ENCODE assay signal across 10 cellular contexts in genomic region chr13:114236224-114236623, GRCh38. TPM values are rescaled to one million over a fixed set of nuclear protein-coding genes. Genes with fewer than 3 reads are reported as not detected.
A peak's percentile ranks its signal among the peaks of the same experiment; 100 is the strongest.
DNase-seq lines count a peak whose midpoint lies in the region; ATAC-seq, FAIRE-seq and TF ChIP-seq lines count a peak whose summit lies in the region.
"Had no signal": no experiment of that assay in that cellular context is flagged by ENCODE, and none has a peak within 500 bp of the region (broad histone marks: within the 10 kb centered on the region; RNA-seq: fewer than 3 reads in every experiment).

No MANE protein-coding gene starts in this region.

- no peak for FAIRE-seq in GM12891 (lab: Jason Lieb, UNC)

- H3K9me3 ChIP-seq in iPS-18a (ENCODE audit: control insufficient read depth, low read depth, low read length) (peaks cover 3% of the 10 kb centered on the region), stomach smooth muscle (ENCODE audit: control insufficient read depth in 2 of 2, low read length in 2 of 2) (no peaks in the 10 kb centered on the region)

- H3K4me1 ChIP-seq in iPS-18a (ENCODE audit: control insufficient read depth, low read depth, low read length) (peaks cover 16% of the 10 kb centered on the region), stomach smooth muscle (ENCODE audit: control insufficient read depth, insufficient read depth, low read length) (peaks cover 4% of the 10 kb centered on the region)

- TF ChIP-seq POLR2A in GM12891 (IDR thresholded peaks at IDR 0.05; ENCODE audit: low read depth, low read length): no peak

- H3K36me3 ChIP-seq in iPS-18a (ENCODE audit: control insufficient read depth, low read depth, low read length) (peaks cover 33% of the 10 kb centered on the region), stomach smooth muscle (ENCODE audit: control insufficient read depth in 2 of 2, insufficient read depth in 2 of 2, low read length in 2 of 2) (peaks cover 21 to 24% of the 10 kb centered on the region in 2 donors)

- H3K4me3 Mint-ChIP-seq in activated CD4-positive, alpha-beta T cell treated with anti-CD3 and anti-CD28 coated beads, Interleukin-2, amount 10 ng/mL, durations not matched to agents 7 days and 5 days: peak overlapping the region; percentile 80
- H3K4me3 Mint-ChIP-seq in activated CD8-positive, alpha-beta T cell treated with anti-CD3 and anti-CD28 coated beads, Interleukin-2, amount 10 ng/mL, durations not matched to agents 7 days and 5 days: peak overlapping the region; percentile 86

- POLR2A ChIA-PET in activated CD4-positive, alpha-beta T cell treated with anti-CD3 and anti-CD28 coated beads, Interleukin-2, amount 10 ng/mL, durations not matched to agents 7 days and 5 days (lab: Charles Lee): no interaction called here
- POLR2A ChIA-PET in activated CD8-positive, alpha-beta T cell treated with anti-CD3 and anti-CD28 coated beads, Interleukin-2, amount 10 ng/mL, durations not matched to agents 7 days and 5 days (lab: Charles Lee): interaction anchor here (0.8 kb wide), 1 partner anchor 43 kb away, joined by 4 read pairs; no protein-coding TSS in a partner anchor

- ATAC-seq in activated CD8-positive, alpha-beta T cell treated with anti-CD3 and anti-CD28 coated beads, Interleukin-2, amount 10 ng/mL, durations not matched to agents 7 days and 5 days: no peak

- no peak overlapping the region for H3K27ac ChIP-seq in iPS-18a (ENCODE audit: low read length)
- H3K27ac ChIP-seq in stomach smooth muscle (ENCODE audit: low read length): no peak overlapping the region

- H3K4me1 Mint-ChIP-seq in activated CD4-positive, alpha-beta T cell treated with anti-CD3 and anti-CD28 coated beads, Interleukin-2, amount 10 ng/mL, durations not matched to agents 7 days and 5 days: peaks cover 36% of the 10 kb centered on the region
- peaks cover 24% of the 10 kb centered on the region for H3K4me1 Mint-ChIP-seq in activated CD8-positive, alpha-beta T cell treated with anti-CD3 and anti-CD28 coated beads, Interleukin-2, amount 10 ng/mL, durations not matched to agents 7 days and 5 days (ENCODE audit: low read depth)

- no peaks in the 10 kb centered on the region for H3K9me3 Mint-ChIP-seq in activated CD4-positive, alpha-beta T cell treated with anti-CD3 and anti-CD28 coated beads, Interleukin-2, amount 10 ng/mL, durations not matched to agents 7 days and 5 days
- no peaks in the 10 kb centered on the region for H3K9me3 Mint-ChIP-seq in activated CD8-positive, alpha-beta T cell treated with anti-CD3 and anti-CD28 coated beads, Interleukin-2, amount 10 ng/mL, durations not matched to agents 7 days and 5 days (ENCODE audit: insufficient read depth)

- peaks cover 10% of the 10 kb centered on the region for H3K27me3 ChIP-seq in iPS-18a (ENCODE audit: control insufficient read depth, insufficient read depth, low read length)
- H3K27me3 ChIP-seq in stomach smooth muscle (ENCODE audit: control insufficient read depth in 1 of 2, insufficient read depth in 2 of 2, low read length in 2 of 2): no peaks in the 10 kb centered on the region

- H3K27ac Mint-ChIP-seq in activated CD4-positive, alpha-beta T cell treated with anti-CD3 and anti-CD28 coated beads, Interleukin-2, amount 10 ng/mL, durations not matched to agents 7 days and 5 days: peak overlapping the region; percentile 92
- no peak overlapping the region for H3K27ac Mint-ChIP-seq in activated CD8-positive, alpha-beta T cell treated with anti-CD3 and anti-CD28 coated beads, Interleukin-2, amount 10 ng/mL, durations not matched to agents 7 days and 5 days

- H3K4me3 ChIP-seq in iPS-18a (ENCODE audit: low read length) (peak overlapping the region; percentile 94), stomach smooth muscle (ENCODE audit: low read length in 2 of 2) (peak overlapping the region; percentile 68 to 85)

- peaks cover 26% of the 10 kb centered on the region for H3K36me3 Mint-ChIP-seq in activated CD4-positive, alpha-beta T cell treated with anti-CD3 and anti-CD28 coated beads, Interleukin-2, amount 10 ng/mL, durations not matched to agents 7 days and 5 days (ENCODE audit: low read depth)
- peaks cover 31% of the 10 kb centered on the region for H3K36me3 Mint-ChIP-seq in activated CD8-positive, alpha-beta T cell treated with anti-CD3 and anti-CD28 coated beads, Interleukin-2, amount 10 ng/mL, durations not matched to agents 7 days and 5 days (ENCODE audit: low read depth)

- no peak for DNase-seq in activated CD4-positive, alpha-beta T cell treated with anti-CD3 and anti-CD28 coated beads, Interleukin-2, amount 10 ng/mL, durations not matched to agents 7 days and 5 days
- no peak for DNase-seq in activated CD4-positive, alpha-beta T cell treated with anti-CD3 and anti-CD28 coated beads, Interleukin-2, amount 50 U/mL, for 1 hour
- DNase-seq in activated CD8-positive, alpha-beta T cell treated with anti-CD3 and anti-CD28 coated beads, Interleukin-2, amount 10 ng/mL, durations not matched to agents 7 days and 5 days: no peak
- no peak for DNase-seq in RKO (ENCODE audit: low spot score)
- no peak for DNase-seq in GM20000 (ENCODE audit: low spot score)
- DNase-seq in GM12891 (ENCODE audit: insufficient read length, low spot score): no peak
- DNase-seq: HCEC 1CT, NCI-H2081 treated with DMSO at 0.1 percent for 48 hours had no signal

- H3K9ac ChIP-seq in iPS-18a (ENCODE audit: low read length): peak overlapping the region; percentile 76
- H3K9ac ChIP-seq in stomach smooth muscle (ENCODE audit: low read length in 2 of 2): peak overlapping the region in 1 of 2 donors; percentile 67

- no peak for TF ChIP-seq CTCF in GM20000 (IDR thresholded peaks at IDR 0.05; ENCODE audit: extremely low read depth, missing control alignments)

- no peaks in the 10 kb centered on the region for H3K27me3 Mint-ChIP-seq in activated CD4-positive, alpha-beta T cell treated with anti-CD3 and anti-CD28 coated beads, Interleukin-2, amount 10 ng/mL, durations not matched to agents 7 days and 5 days
- H3K27me3 Mint-ChIP-seq in activated CD8-positive, alpha-beta T cell treated with anti-CD3 and anti-CD28 coated beads, Interleukin-2, amount 10 ng/mL, durations not matched to agents 7 days and 5 days (ENCODE audit: low read depth): peaks cover 5% of the 10 kb centered on the region

- CTCF ChIA-PET in activated CD4-positive, alpha-beta T cell treated with anti-CD3 and anti-CD28 coated beads, Interleukin-2, amount 10 ng/mL, durations not matched to agents 7 days and 5 days (lab: Charles Lee): interaction anchor here (0.9 to 1.9 kb wide), 5 partner anchors 11 to 512 kb away, joined by 3 to 5 read pairs (median 3); no protein-coding TSS in a partner anchor
- CTCF ChIA-PET in activated CD8-positive, alpha-beta T cell treated with anti-CD3 and anti-CD28 coated beads, Interleukin-2, amount 10 ng/mL, durations not matched to agents 7 days and 5 days (lab: Charles Lee): interaction anchor here (1.0 to 1.4 kb wide), 3 partner anchors 9 to 14 kb away, joined by 3 to 4 read pairs (median 3); no protein-coding TSS in a partner anchor

TF ChIP-seq in GM12891, 5 proteins besides CTCF, POLR2A, EP300 and RAD21:
- TF ChIP-seq POU2F2 (IDR thresholded peaks at IDR 0.05; ENCODE audit: low read depth, low read length) (no peak), PAX5 (IDR thresholded peaks at IDR 0.05; ENCODE audit: insufficient read depth, low read length, severe bottlenecking) (no peak), TAF1 (IDR thresholded peaks at IDR 0.05; ENCODE audit: low read depth, low read length) (no peak), SPI1 (IDR thresholded peaks at IDR 0.05; ENCODE audit: low read depth, low read length) (no peak), POLR2AphosphoS5 (IDR thresholded peaks at IDR 0.05; ENCODE audit: low read depth, low read length) (no peak)

RNA-seq across cellular contexts. Expression of gene CDC16, which starts 1.5 kb away (rescaled TPM):
- 10 to 100 TPM; 81.6 to 85.4 TPM for total RNA-seq in activated CD4-positive, alpha-beta T cell treated with anti-CD3 and anti-CD28 coated beads, Interleukin-2, amount 10 ng/mL, durations not matched to agents 7 days and 5 days
- total RNA-seq in activated CD8-positive, alpha-beta T cell treated with anti-CD3 and anti-CD28 coated beads, Interleukin-2, amount 10 ng/mL, durations not matched to agents 7 days and 5 days: 10 to 100 TPM; 71.4 to 74.7 TPM
- 37.0 TPM for polyA plus RNA-seq in GM12891 (2012; ENCODE audit: low read depth, missing spikeins)

RNA-seq across cellular contexts. Expression of gene UPF3A, which starts 45.2 kb away (rescaled TPM):
- 10 to 100 TPM; 55.1 to 62.1 TPM for total RNA-seq in activated CD4-positive, alpha-beta T cell treated with anti-CD3 and anti-CD28 coated beads, Interleukin-2, amount 10 ng/mL, durations not matched to agents 7 days and 5 days
- total RNA-seq in activated CD8-positive, alpha-beta T cell treated with anti-CD3 and anti-CD28 coated beads, Interleukin-2, amount 10 ng/mL, durations not matched to agents 7 days and 5 days: 10 to 100 TPM; 53.3 to 58.8 TPM
- 38.1 TPM for polyA plus RNA-seq in GM12891 (2012; ENCODE audit: low read depth, missing spikeins)

RNA-seq across cellular contexts. Expression of gene CFAP97D2, which starts 57.2 kb away (rescaled TPM):
- not detected for total RNA-seq in activated CD4-positive, alpha-beta T cell treated with anti-CD3 and anti-CD28 coated beads, Interleukin-2, amount 10 ng/mL, durations not matched to agents 7 days and 5 days
- not detected for total RNA-seq in activated CD8-positive, alpha-beta T cell treated with anti-CD3 and anti-CD28 coated beads, Interleukin-2, amount 10 ng/mL, durations not matched to agents 7 days and 5 days
- not detected for polyA plus RNA-seq in GM12891 (2012; ENCODE audit: low read depth, missing spikeins)
